ENCODE assay signal across 23 cellular contexts in the genomic region with DNA sequence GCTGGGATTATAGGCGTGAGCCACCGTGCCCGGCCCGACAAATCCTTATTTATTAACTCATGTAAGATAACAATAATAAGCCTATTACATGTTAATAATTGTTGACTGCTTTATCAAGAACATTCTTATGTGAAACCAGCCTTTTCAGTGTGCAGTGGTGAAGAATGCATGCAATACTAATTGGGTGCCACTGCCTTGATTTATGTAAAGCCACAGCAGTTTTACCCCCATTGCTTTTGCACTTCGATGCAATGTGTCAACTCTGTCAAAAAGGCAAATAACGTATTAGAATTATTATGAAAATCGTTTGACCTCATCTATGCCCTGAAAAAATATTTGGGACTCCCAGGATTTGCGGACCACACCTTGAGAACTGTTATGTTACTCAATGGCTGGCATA. TPM values are rescaled to one million over a fixed set of nuclear protein-coding genes. Genes with fewer than 3 reads are reported as not detected.
DNase-seq lines count a peak whose midpoint lies in the region; ATAC-seq and TF ChIP-seq lines count a peak whose summit lies in the region.
"Had no signal": no experiment of that assay in that cellular context is flagged by ENCODE, and none has a peak within 500 bp of the region (broad histone marks: within the 10 kb centered on the region; RNA-seq: fewer than 3 reads in every experiment).

No MANE protein-coding gene starts in this region.

- 85 to 90% (median 88%) methylated on average over 8 of the region's 8 CpGs for WGBS in heart left ventricle, 4 donors
- 79 to 81% methylated on average over 5 to 8 of the region's 8 CpGs for WGBS in gastroesophageal sphincter (ENCODE audit: low coverage in 1 of 2), 2 donors

- H4K20me1 ChIP-seq in MM.1S (ENCODE audit: insufficient read depth, low read length) = no peaks in the 10 kb centered on the region
- H4K20me1 ChIP-seq: BLaER1 had no signal

- H3K9me2 ChIP-seq in MM.1S (replicated peaks; ENCODE audit: insufficient read depth, low read length) = no peaks in the 10 kb centered on the region

- no peaks in the 10 kb centered on the region for H3K9me3 Mint-ChIP-seq in progenitor cell of endocrine pancreas (ENCODE audit: low read depth)
- H3K9me3 Mint-ChIP-seq: memory B cell had no signal

- peak overlapping the region; percentile 83 to 98 (median 90) for H3K27ac ChIP-seq in heart left ventricle
- peak overlapping the region in 3 of 4 donors; percentile 91 to 97 (median 92) for H3K27ac ChIP-seq in gastroesophageal sphincter
- peak overlapping the region; percentile 95 to 96 for H3K27ac ChIP-seq in uterus
- H3K27ac ChIP-seq in MM.1S (ENCODE audit: low read length) = no peak overlapping the region
- H3K27ac ChIP-seq: HL-60, KMS-11 had no signal

- no peaks in the 10 kb centered on the region for H3F3A ChIP-seq in MM.1S (ENCODE audit: insufficient read depth, low read length)

- H3K9me3 ChIP-seq in heart left ventricle = no peaks in the 10 kb centered on the region
- no peaks in the 10 kb centered on the region for H3K9me3 ChIP-seq in gastroesophageal sphincter
- H3K9me3 ChIP-seq in uterus = no peaks in the 10 kb centered on the region
- H3K9me3 ChIP-seq in MM.1S (replicated peaks; ENCODE audit: insufficient read depth, low read length) = no peaks in the 10 kb centered on the region
- H3K9me3 ChIP-seq: BLaER1 had no signal

- H3K27ac Mint-ChIP-seq in progenitor cell of endocrine pancreas = peak overlapping the region; percentile 95
- H3K27ac Mint-ChIP-seq: memory B cell had no signal

- no peak for TF ChIP-seq EP300 in gastroesophageal sphincter (IDR thresholded peaks at IDR 0.05)

- intact Hi-C loops in heart left ventricle (cut with DNase I) (loop anchor here in 2 of 10 donors (5.0 kb wide), 2 partner anchors 51 to 56 kb away; no protein-coding TSS in a partner anchor), Right ventricle myocardium inferior (cut with DNase I) (no loop called here), uterus (cut with DNase I; ENCODE audit: low total_unique reads) (no loop called here), posterior vena cava (cut with DNase I) (no loop called here)

- TF ChIP-seq CTCF in heart left ventricle (IDR thresholded peaks at IDR 0.05) (no peak), gastroesophageal sphincter (IDR thresholded peaks at IDR 0.05) (no peak), progenitor cell of endocrine pancreas (IDR thresholded peaks at IDR 0.05; ENCODE audit: unreplicated experiment) (no peak), uterus (IDR thresholded peaks at IDR 0.05) (no peak), MM.1S (IDR thresholded peaks at IDR 0.05; ENCODE audit: low read length) (no peak)

- no peak overlapping the region for H3K4me3 ChIP-seq in heart left ventricle
- H3K4me3 ChIP-seq in gastroesophageal sphincter = no peak overlapping the region
- H3K4me3 ChIP-seq in uterus = no peak overlapping the region
- H3K4me3 ChIP-seq in MM.1S (ENCODE audit: low read length) = no peak overlapping the region
- H3K4me3 ChIP-seq: BLaER1 had no signal

- H3K36me3 ChIP-seq in heart left ventricle = no peaks in the 10 kb centered on the region
- no peaks in the 10 kb centered on the region for H3K36me3 ChIP-seq in gastroesophageal sphincter
- no peaks in the 10 kb centered on the region for H3K36me3 ChIP-seq in uterus
- H3K36me3 ChIP-seq in MM.1S (replicated peaks; ENCODE audit: insufficient read depth, low read length) = no peaks in the 10 kb centered on the region
- H3K36me3 ChIP-seq: BLaER1 had no signal

- no peaks in the 10 kb centered on the region for H3K27me3 ChIP-seq in heart left ventricle
- no peaks in the 10 kb centered on the region for H3K27me3 ChIP-seq in gastroesophageal sphincter
- no peaks in the 10 kb centered on the region for H3K27me3 ChIP-seq in uterus
- H3K27me3 ChIP-seq in MM.1S (replicated peaks; ENCODE audit: insufficient read depth, low read length) = no peaks in the 10 kb centered on the region
- H3K27me3 ChIP-seq: BLaER1 had no signal

- peaks cover 15% of the 10 kb centered on the region for H3K4me1 Mint-ChIP-seq in progenitor cell of endocrine pancreas (ENCODE audit: low read depth)
- H3K4me1 Mint-ChIP-seq: memory B cell had no signal

- H3K27me3 Mint-ChIP-seq in progenitor cell of endocrine pancreas = no peaks in the 10 kb centered on the region

- H3K9ac ChIP-seq in MM.1S (ENCODE audit: low read length) = no peak overlapping the region
- H3K9ac ChIP-seq: BLaER1, KMS-11 had no signal

- DNase-seq in heart left ventricle (peak in 1 of 5 donors; percentile 14), Right ventricle myocardium inferior (ENCODE audit: missing footprints) (no peak), progenitor cell of endocrine pancreas (ENCODE audit: low spot score, unreplicated experiment) (no peak), uterus (no peak), MM.1S (no peak), hepatic stellate cell (ENCODE audit: low spot score) (no peak), posterior vena cava (ENCODE audit: low spot score) (no peak)
- DNase-seq: 8988T; activated CD4-positive, alpha-beta T cell treated with anti-CD3 and anti-CD28 coated beads for 4 hours; activated CD8-positive, alpha-beta memory T cell treated with anti-CD3 and anti-CD28 coated beads, Interleukin-2, amount 50 U/mL, for 48 hours; activated gamma-delta T cell; anterior cingulate cortex; DMS 273 treated with DMSO at 0.1 percent for 48 hours; foreskin fibroblast; NCI-H1417; NCI-H774; substantia nigra had no signal

- H3K4me1 ChIP-seq in heart left ventricle (peaks cover 11 to 37% (median 24%) of the 10 kb centered on the region in 12 donors), gastroesophageal sphincter (peaks cover 0 to 36% (median 22%) of the 10 kb centered on the region in 3 donors), uterus (peaks cover 0 to 15% of the 10 kb centered on the region in 2 donors), MM.1S (ENCODE audit: low read length) (no peaks in the 10 kb centered on the region)

- no peaks in the 10 kb centered on the region for H3K79me2 ChIP-seq in MM.1S (ENCODE audit: low read length)

- no peak overlapping the region for H3K4me2 ChIP-seq in MM.1S (ENCODE audit: low read depth, low read length)
- H3K4me2 ChIP-seq: KMS-11 had no signal

- ATAC-seq in heart left ventricle = no peak
- ATAC-seq in Right ventricle myocardium inferior = no peak
- ATAC-seq in gastroesophageal sphincter = no peak

- no peak overlapping the region for H2AFZ ChIP-seq in MM.1S (ENCODE audit: low read length)

- TF ChIP-seq POLR2A in heart left ventricle (IDR thresholded peaks at IDR 0.05) (no peak), gastroesophageal sphincter (IDR thresholded peaks at IDR 0.05) (no peak), uterus (IDR thresholded peaks at IDR 0.05) (no peak)

- no peaks in the 10 kb centered on the region for H3K36me3 Mint-ChIP-seq in progenitor cell of endocrine pancreas (ENCODE audit: insufficient read depth)
- H3K36me3 Mint-ChIP-seq: memory B cell had no signal

- no peak overlapping the region for H3K4me3 Mint-ChIP-seq in progenitor cell of endocrine pancreas (ENCODE audit: low read depth)
- H3K4me3 Mint-ChIP-seq: memory B cell had no signal

RNA-seq across cellular contexts. Expression of a gene that starts 18.3 kb away (rescaled TPM):
- total RNA-seq in heart left ventricle (10 to 100 TPM in 6 of 9 donors, 1 to 10 TPM in 3; 7.1 to 26.9 (median 12.0) TPM), Right ventricle myocardium inferior (14.6 TPM), gastroesophageal sphincter (10 to 100 TPM; 36.7 to 57.0 (median 46.7) TPM), progenitor cell of endocrine pancreas (0.41 and 0.51 TPM in 2 replicates), uterus (10 to 100 TPM; 34.1 to 74.0 (median 50.8) TPM), posterior vena cava (100 to 1,000 TPM; 107 to 119 TPM)
- 10 to 100 TPM; 12.2 to 26.6 TPM for polyA plus RNA-seq in heart left ventricle
- total RNA-seq: H4 had no signal

RNA-seq across cellular contexts. Expression of a gene that starts 25.9 kb away (rescaled TPM):
- 10 to 100 TPM; 65.0 to 92.3 (median 74.2) TPM for total RNA-seq in heart left ventricle
- 100 to 1,000 TPM in 1 of 2 donors, 10 to 100 TPM in 1; 22.1 to 163 TPM for polyA plus RNA-seq in heart left ventricle
- 60.4 TPM for total RNA-seq in Right ventricle myocardium inferior
- total RNA-seq in gastroesophageal sphincter = 10 to 100 TPM; 52.1 to 99.2 (median 79.3) TPM
- 261 and 262 TPM in 2 replicates for total RNA-seq in progenitor cell of endocrine pancreas
- total RNA-seq in uterus = 100 to 1,000 TPM in 3 of 4 donors, 10 to 100 TPM in 1; 82.7 to 252 (median 111) TPM
- 10 to 100 TPM; 66.9 to 82.3 TPM for total RNA-seq in posterior vena cava

RNA-seq across cellular contexts. Expression of a gene that starts 31.1 kb away (rescaled TPM):
- total RNA-seq in heart left ventricle (10 to 100 TPM; 19.6 to 33.2 (median 30.7) TPM), Right ventricle myocardium inferior (33.0 TPM), gastroesophageal sphincter (10 to 100 TPM; 31.4 to 55.3 (median 43.5) TPM), progenitor cell of endocrine pancreas (145 and 152 TPM in 2 replicates), uterus (10 to 100 TPM; 35.9 to 70.1 (median 61.3) TPM), posterior vena cava (10 to 100 TPM; 41.4 to 49.0 TPM)
- 10 to 100 TPM; 21.9 to 41.8 TPM for polyA plus RNA-seq in heart left ventricle

RNA-seq across cellular contexts. Expression of a gene that starts 38.2 kb away (rescaled TPM):
- total RNA-seq in heart left ventricle = 10 to 100 TPM; 53.7 to 88.7 (median 70.8) TPM
- 10 to 100 TPM; 57.7 to 58.9 TPM for polyA plus RNA-seq in heart left ventricle
- 64.0 TPM for total RNA-seq in Right ventricle myocardium inferior
- total RNA-seq in gastroesophageal sphincter = 10 to 100 TPM; 58.9 to 77.4 (median 69.4) TPM
- total RNA-seq in progenitor cell of endocrine pancreas = 38.0 and 42.3 TPM in 2 replicates
- total RNA-seq in uterus = 100 to 1,000 TPM in 1 of 4 donors, 10 to 100 TPM in 3; 35.5 to 101 (median 71.3) TPM
- total RNA-seq in posterior vena cava = 10 to 100 TPM; 30.3 to 31.2 TPM
